Comparison of ENCODE assay signal across 8 cellular contexts in genomic region chr4:118968006-118968405, GRCh38.
DNase-seq lines count a peak whose midpoint lies in the region; ATAC-seq lines count a peak whose summit lies in the region.

No MANE protein-coding gene starts in this region.

- peak; percentile 26 for DNase-seq in H7
- DNase-seq in LHCN-M2 (ENCODE audit: low read depth), result peak; percentile 99
- DNase-seq in astrocyte of the hippocampus (ENCODE audit: low read depth, low spot score), result peak; percentile 93
- peak; percentile 2 to 5 (median 3) for DNase-seq in immature natural killer cell
- no peak for DNase-seq in cortex of kidney (lab: John Stamatoyannopoulos, UW)
- no peak for DNase-seq in cerebellum (ENCODE audit: low spot score)

- no peaks in the 10 kb centered on the region for H3K27me3 Mint-ChIP-seq in immature natural killer cell (ENCODE audit: low read depth in 3 of 3)
- no peaks in the 10 kb centered on the region for H3K27me3 Mint-ChIP-seq in stimulated activated memory B cell treated with anti-CD40 and anti-IgM and Interleukin-4, amounts not matched to agents 10 μg/mL and 1 μg/mL and 100 μg/mL, for 72 hours

- H3K4me1 Mint-ChIP-seq in immature natural killer cell, result peaks cover 6 to 8% of the 10 kb centered on the region in 2 donors
- peaks cover 18% of the 10 kb centered on the region for H3K4me1 Mint-ChIP-seq in stimulated activated memory B cell treated with anti-CD40 and anti-IgM and Interleukin-4, amounts not matched to agents 10 μg/mL and 1 μg/mL and 100 μg/mL, for 72 hours

- H3K27ac Mint-ChIP-seq in immature natural killer cell, result peak overlapping the region in 4 of 6 donors; percentile 17 to 46 (median 36)
- peak overlapping the region; percentile 81 for H3K27ac Mint-ChIP-seq in stimulated activated memory B cell treated with anti-CD40 and anti-IgM and Interleukin-4, amounts not matched to agents 10 μg/mL and 1 μg/mL and 100 μg/mL, for 72 hours

- no peak overlapping the region for H3K4me3 Mint-ChIP-seq in immature natural killer cell
- no peak overlapping the region for H3K4me3 Mint-ChIP-seq in stimulated activated memory B cell treated with anti-CD40 and anti-IgM and Interleukin-4, amounts not matched to agents 10 μg/mL and 1 μg/mL and 100 μg/mL, for 72 hours

- no peaks in the 10 kb centered on the region for H3K27me3 ChIP-seq in H7 (ENCODE audit: control insufficient read depth, insufficient read depth, low read length)

- ATAC-seq in GM18499 (IDR thresholded peaks at IDR 0.05; ENCODE audit: insufficient read depth, unreplicated experiment), result peak; percentile 99
- ATAC-seq in stimulated activated memory B cell treated with anti-CD40 and anti-IgM and Interleukin-4, amounts not matched to agents 10 μg/mL and 1 μg/mL and 100 μg/mL, for 72 hours, result peak; percentile 93

- H3K9me3 Mint-ChIP-seq in immature natural killer cell, result no peaks in the 10 kb centered on the region
- no peaks in the 10 kb centered on the region for H3K9me3 Mint-ChIP-seq in stimulated activated memory B cell treated with anti-CD40 and anti-IgM and Interleukin-4, amounts not matched to agents 10 μg/mL and 1 μg/mL and 100 μg/mL, for 72 hours

- H3K36me3 ChIP-seq in H7 (replicated peaks; ENCODE audit: control insufficient read depth, insufficient read depth, low read length), result no peaks in the 10 kb centered on the region

- no peak overlapping the region for H3K4me3 ChIP-seq in H7 (ENCODE audit: insufficient read depth, low read depth, low read length)

- no peaks in the 10 kb centered on the region for H3K36me3 Mint-ChIP-seq in immature natural killer cell
- peaks cover 6% of the 10 kb centered on the region for H3K36me3 Mint-ChIP-seq in stimulated activated memory B cell treated with anti-CD40 and anti-IgM and Interleukin-4, amounts not matched to agents 10 μg/mL and 1 μg/mL and 100 μg/mL, for 72 hours

Comparison
In these comparisons a context has a peak if more than half of its experiments do, and no peak if none do; other contexts are left out.
1. DNase-seq: peak in H7 (single experiment), LHCN-M2 (single experiment), astrocyte of the hippocampus (single experiment) and immature natural killer cell (3 of 3); none in cortex of kidney (single experiment) and cerebellum (single experiment).